Comparison of ENCODE assay signal across 8 cellular contexts in the genomic region with DNA sequence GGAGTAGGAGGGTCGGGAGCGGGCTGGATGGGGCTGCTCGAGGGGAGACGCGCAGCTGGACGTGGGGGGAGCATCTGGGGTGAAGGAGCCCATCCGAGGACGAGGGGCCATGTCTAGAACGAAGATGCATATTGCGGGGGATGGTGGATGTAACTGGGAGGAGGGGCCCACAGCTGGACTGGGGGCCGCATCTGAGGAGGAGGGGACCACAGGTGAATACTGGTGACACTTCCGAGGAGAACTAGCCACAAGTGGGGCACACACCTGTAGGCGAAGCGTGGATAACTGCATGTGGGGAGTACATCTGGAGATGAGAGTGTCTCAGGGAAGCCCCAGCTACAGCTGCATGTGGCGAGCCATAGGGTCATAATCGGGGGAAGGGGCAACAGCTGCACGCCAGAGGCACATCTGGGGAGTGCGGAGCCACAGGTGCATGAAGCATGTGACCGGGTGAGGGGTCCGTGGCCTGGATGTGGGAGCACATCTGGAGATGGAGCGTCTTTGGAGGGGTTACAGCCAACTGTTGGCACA. TPM values are rescaled to one million over a fixed set of nuclear protein-coding genes. Genes with fewer than 3 reads are reported as not detected.
DNase-seq lines count a peak whose midpoint lies in the region; ATAC-seq, FAIRE-seq and TF ChIP-seq lines count a peak whose summit lies in the region.

No MANE protein-coding gene starts in this region.

- H3K27ac ChIP-seq in vagina, result peak overlapping the region; percentile 83

- TF ChIP-seq EP300 in Ishikawa (IDR thresholded peaks at IDR 0.05; ENCODE audit: borderline replicate concordance), result no peak

- no TSS peak for BruUV-seq in Caco-2 (replicated peaks; lab: Mats Ljungman, UMichigan)

- POLR2A ChIA-PET in Caco-2 (lab: Charles Lee), result interaction anchor here (0.5 to 2.9 kb wide), 4 partner anchors 33 to 1454 kb away, joined by 3 to 32 read pairs (median 4); a partner anchor contains a TSS

- TF ChIP-seq CTCF in Caco-2 (IDR thresholded peaks at IDR 0.05; ENCODE audit: insufficient read depth in 1 of 2, low read depth in 1 of 2, low read length in 1 of 2, severe bottlenecking in 1 of 2, unreplicated experiment in 1 of 2), result no peak
- TF ChIP-seq CTCF in bronchial epithelial cell (IDR thresholded peaks at IDR 0.05; ENCODE audit: insufficient read depth, low read length, severe bottlenecking), result no peak
- TF ChIP-seq CTCF in mucosa of descending colon (IDR thresholded peaks at IDR 0.05), result no peak
- no peak for TF ChIP-seq CTCF in vagina (IDR thresholded peaks at IDR 0.05)

- FAIRE-seq in bronchial epithelial cell (lab: Jason Lieb, UNC), result no peak

- no peaks in the 10 kb centered on the region for H3K27me3 ChIP-seq in Caco-2 (replicated peaks; ENCODE audit: control insufficient read depth, insufficient read depth, low read length)
- H3K27me3 ChIP-seq in bronchial epithelial cell (ENCODE audit: control insufficient read depth, insufficient read depth, low read length), result no peaks in the 10 kb centered on the region
- no peaks in the 10 kb centered on the region for H3K27me3 ChIP-seq in vagina

- H3K4me3 Mint-ChIP-seq in Caco-2 (ENCODE audit: unreplicated experiment), result peak overlapping the region; percentile 77

- no peak for TF ChIP-seq POLR2A in vagina (IDR thresholded peaks at IDR 0.05)

- intact Hi-C loops in Caco-2 (cut with micrococcal nuclease; ENCODE audit: unreplicated experiment), result loop anchor here (5.0 kb wide), 1 partner anchor 91 kb away; no protein-coding TSS in a partner anchor
- intact Hi-C loops in mucosa of descending colon (cut with DNase I, micrococcal nuclease), result no loop called here
- intact Hi-C loops in vagina (cut with DNase I), result no loop called here

- ATAC-seq in mucosa of descending colon, result no peak

- peak overlapping the region; percentile 87 for H3K27ac Mint-ChIP-seq in Caco-2 (ENCODE audit: unreplicated experiment)

- H3K4me1 Mint-ChIP-seq in Caco-2 (ENCODE audit: low read depth, unreplicated experiment), result peaks cover 8% of the 10 kb centered on the region

- H3K27me3 Mint-ChIP-seq in Caco-2 (ENCODE audit: insufficient read depth, unreplicated experiment), result no peaks in the 10 kb centered on the region

- in situ Hi-C loops in ACHN (cut with HindIII; ENCODE audit: low pct_ligation_motif_present, low pct_unique_long_range_greater_than_20kb, low sequenced_read_pairs), result no loop called here

- DNase-seq in Caco-2, result no peak
- no peak for DNase-seq in bronchial epithelial cell (ENCODE audit: low read depth)
- peak in 2 of 3 donors; percentile 22 to 63 for DNase-seq in mucosa of descending colon
- no peak for DNase-seq in vagina (ENCODE audit: extremely low spot score in 2 of 2)
- DNase-seq in stimulated activated CD4-positive, alpha-beta T cell treated with anti-CD3 and anti-CD28 coated beads, Interleukin-15, amount 100 ng/mL, for 24 hours, result no peak
- no peak for DNase-seq in ACHN
- DNase-seq in EL, result no peak

- peaks cover 21% of the 10 kb centered on the region for H3K36me3 Mint-ChIP-seq in Caco-2 (ENCODE audit: insufficient read depth, unreplicated experiment)

- H3K4me3 ChIP-seq in Caco-2 (ENCODE audit: low read depth, low read length) (peak overlapping the region; percentile 100), bronchial epithelial cell (ENCODE audit: low read depth, low read length) (peak overlapping the region; percentile 76), mucosa of descending colon (peak overlapping the region; percentile 57), vagina (peak overlapping the region; percentile 72 to 85)

- CTCF ChIA-PET in Caco-2 (lab: Charles Lee), result interaction anchor here (0.5 kb wide), 1 partner anchor 847 kb away, joined by 3 read pairs; no protein-coding TSS in a partner anchor

- no peaks in the 10 kb centered on the region for H3K9me3 ChIP-seq in Caco-2
- no peaks in the 10 kb centered on the region for H3K9me3 ChIP-seq in mucosa of descending colon
- no peaks in the 10 kb centered on the region for H3K9me3 ChIP-seq in vagina

- H3K9me3 Mint-ChIP-seq in Caco-2 (ENCODE audit: unreplicated experiment), result no peaks in the 10 kb centered on the region

- H3K4me1 ChIP-seq in Caco-2 (no peaks in the 10 kb centered on the region), mucosa of descending colon (ENCODE audit: low read depth) (peaks cover 12% of the 10 kb centered on the region), vagina (peaks cover 20% of the 10 kb centered on the region)

- no peak for TF ChIP-seq RAD21 in Ishikawa (IDR thresholded peaks at IDR 0.05; ENCODE audit: low read depth)

- peaks cover 4% of the 10 kb centered on the region; the same call in 1 of the 2 replicates for H3K36me3 ChIP-seq in Caco-2 (ENCODE audit: control insufficient read depth, insufficient read depth, low read length)
- peaks cover 9% of the 10 kb centered on the region for H3K36me3 ChIP-seq in bronchial epithelial cell (ENCODE audit: control insufficient read depth, insufficient read depth, low read length)
- H3K36me3 ChIP-seq in mucosa of descending colon (ENCODE audit: low read depth), result no peaks in the 10 kb centered on the region
- peaks cover 0 to 15% of the 10 kb centered on the region in 2 donors for H3K36me3 ChIP-seq in vagina

TF ChIP-seq in Ishikawa, 13 proteins besides CTCF, POLR2A, EP300 and RAD21:
- TF ChIP-seq ZBTB7A (IDR thresholded peaks at IDR 0.05; ENCODE audit: low read depth), result no peak
- TF ChIP-seq, protein P1, sequence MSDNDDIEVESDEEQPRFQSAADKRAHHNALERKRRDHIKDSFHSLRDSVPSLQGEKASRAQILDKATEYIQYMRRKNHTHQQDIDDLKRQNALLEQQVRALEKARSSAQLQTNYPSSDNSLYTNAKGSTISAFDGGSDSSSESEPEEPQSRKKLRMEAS (IDR thresholded peaks at IDR 0.05), result 0 out of 2 replicates have a peak, but pooled peaks have one; percentile 18

RNA-seq across cellular contexts. Expression of a gene that starts 0.4 kb away (rescaled TPM):
- total RNA-seq in Caco-2 (2022), result 4.9 and 6.6 TPM in 2 replicates
- 1.3 and 1.5 TPM in 2 replicates for total RNA-seq in bronchial epithelial cell
- total RNA-seq in mucosa of descending colon, result 10 to 100 TPM in 1 of 3 donors, 1 to 10 TPM in 2; 6.0 to 12.9 (median 8.7) TPM
- 5.4 TPM for total RNA-seq in vagina

RNA-seq across cellular contexts. Expression of a gene that starts 0.7 kb away (rescaled TPM):
- 78.7 and 88.2 TPM in 2 replicates for total RNA-seq in Caco-2 (2022)
- 4.5 and 5.8 TPM in 2 replicates for total RNA-seq in bronchial epithelial cell
- total RNA-seq in mucosa of descending colon, result 10 to 100 TPM; 16.0 to 42.7 (median 29.6) TPM
- total RNA-seq in vagina, result 10.8 TPM

Comparison
In these comparisons a context has a peak if more than half of its experiments do, and no peak if none do; other contexts are left out.
1. DNase-seq: peak in mucosa of descending colon (2 of 3); none in Caco-2 (0 of 2), bronchial epithelial cell (single experiment), vagina (0 of 2), stimulated activated CD4-positive, alpha-beta T cell treated with anti-CD3 and anti-CD28 coated beads, Interleukin-15, amount 100 ng/mL, for 24 hours (single experiment), ACHN (single experiment) and EL (single experiment).
2. Peak in every context shown above with its lines, with median percentiles within 50 percentile points of each other: H3K4me3 ChIP-seq.